In genomic region chr17:27396941-27397340, GRCh38 we compare ENCODE assay signal across 19 cellular contexts. TPM values are rescaled to one million over a fixed set of nuclear protein-coding genes. Genes with fewer than 3 reads are reported as not detected.
DNase-seq lines count a peak whose midpoint lies in the region; ATAC-seq, FAIRE-seq and TF ChIP-seq lines count a peak whose summit lies in the region.
"Had no signal": no experiment of that assay in that cellular context is flagged by ENCODE, and none has a peak within 500 bp of the region (broad histone marks: within the 10 kb centered on the region; RNA-seq: fewer than 3 reads in every experiment).

No MANE protein-coding gene starts in this region.

- no peaks in the 10 kb centered on the region for H3K36me3 ChIP-seq in right atrium auricular region
- H3K36me3 ChIP-seq in K562 (ENCODE audit: control insufficient read depth, insufficient read depth, low read length), result no peaks in the 10 kb centered on the region
- no peaks in the 10 kb centered on the region for H3K36me3 ChIP-seq in hepatocyte (replicated peaks; ENCODE audit: insufficient read depth, low read depth)
- H3K36me3 ChIP-seq: SJCRH30 had no signal

- no peak for ATAC-seq in K562
- ATAC-seq in activated naive CD4-positive, alpha-beta T cell treated with anti-CD3 and anti-CD28 coated beads, Interleukin-2, amount 50 U/mL, for 72 hours, result no peak
- no peak for ATAC-seq in HG03196 (IDR thresholded peaks at IDR 0.05; ENCODE audit: unreplicated experiment)
- ATAC-seq in HG03095 (IDR thresholded peaks at IDR 0.05; ENCODE audit: unreplicated experiment), result no peak
- ATAC-seq: activated CD4-positive, alpha-beta T cell treated with anti-CD3 and anti-CD28 coated beads for 36 hours; stimulated activated effector memory CD8-positive, alpha-beta T cell treated with anti-CD3 and anti-CD28 coated beads, Interleukin-12 subunit alpha, Interleukin-12 subunit beta, amount 100 ng/mL, for 72 hours had no signal

- H4K20me1 ChIP-seq in K562 (replicated peaks; ENCODE audit: control insufficient read depth, insufficient read depth, low read length) (no peaks in the 10 kb centered on the region), hepatocyte (ENCODE audit: insufficient read depth, poor library complexity, severe bottlenecking) (no peaks in the 10 kb centered on the region)

- no peak for FAIRE-seq in K562 (lab: Jason Lieb, UNC)

- H3K4me1 ChIP-seq in right atrium auricular region (no peaks in the 10 kb centered on the region), K562 (replicated peaks in 1 of 2; ENCODE audit: control insufficient read depth in 2 of 2, insufficient read depth in 2 of 2, low read length in 2 of 2) (no peaks in the 10 kb centered on the region), hepatocyte (ENCODE audit: insufficient read depth) (no peaks in the 10 kb centered on the region)

- no peak overlapping the region for H3K4me3 ChIP-seq in right atrium auricular region
- H3K4me3 ChIP-seq in K562, result no peak overlapping the region
- H3K4me3 ChIP-seq in hepatocyte, result no peak overlapping the region
- H3K4me3 ChIP-seq: SJCRH30 had no signal

- no peaks in the 10 kb centered on the region for H3K79me2 ChIP-seq in K562 (ENCODE audit: control insufficient read depth, insufficient read depth, low read length)
- no peaks in the 10 kb centered on the region for H3K79me2 ChIP-seq in hepatocyte

- no peaks in the 10 kb centered on the region for H3K9me2 ChIP-seq in hepatocyte (replicated peaks; ENCODE audit: insufficient read depth)

- no peak for TF ChIP-seq RAD21 in K562 (CRISPR knock-in tag; conservative IDR thresholded peaks at IDR 0.05 in 1 of 2, IDR thresholded peaks at IDR 0.05 in 1 of 2)

- H2AFZ ChIP-seq in K562 (ENCODE audit: low read depth, low read length) (no peak overlapping the region), hepatocyte (no peak overlapping the region)

- H3K27ac ChIP-seq in right atrium auricular region (no peak overlapping the region), K562 (ENCODE audit: extremely low read depth, low read depth, low read length) (no peak overlapping the region), hepatocyte (peak overlapping the region; percentile 40)
- H3K27ac ChIP-seq: SJCRH30 had no signal

- no TSS peak for BruUV-seq in K562 (replicated peaks; lab: Mats Ljungman, UMichigan)

- intact Hi-C loops in cardiac septum (cut with DNase I), result no loop called here
- intact Hi-C loops in K562 (cut with micrococcal nuclease), result no loop called here

- no peak for TF ChIP-seq POLR2A in K562 (conservative IDR thresholded peaks at IDR 0.05)

- no peaks in the 10 kb centered on the region for H3K36me3 Mint-ChIP-seq in activated naive CD4-positive, alpha-beta T cell treated with anti-CD3 and anti-CD28 coated beads, Interleukin-2, amount 50 U/mL, for 72 hours
- H3K36me3 Mint-ChIP-seq: activated naive CD8-positive, alpha-beta T cell treated with anti-CD3 and anti-CD28 coated beads, Interleukin-2, amount 10 ng/mL, durations not matched to agents 7 days and 5 days; stimulated activated effector memory CD8-positive, alpha-beta T cell treated with anti-CD3 and anti-CD28 coated beads, Interleukin-12 subunit alpha, Interleukin-12 subunit beta, amount 100 ng/mL, for 72 hours had no signal

- DNase-seq in cardiac septum (ENCODE audit: low spot score) (peak; percentile 65), right atrium auricular region (ENCODE audit: low spot score) (no peak), K562 (ENCODE audit: extremely low read depth in 1 of 4, low spot score in 3 of 4) (no peak), hepatocyte (ENCODE audit: low spot score) (no peak), NAMALWA (ENCODE audit: low spot score) (no peak)
- no peak for DNase-seq in activated naive CD4-positive, alpha-beta T cell treated with anti-CD3 and anti-CD28 coated beads, Interleukin-2, amount 50 U/mL, for 72 hours (ENCODE audit: low spot score in 2 of 2)
- DNase-seq: activated CD4-positive, alpha-beta T cell treated with anti-CD3 and anti-CD28 coated beads for 36 hours; activated naive CD8-positive, alpha-beta T cell treated with anti-CD3 and anti-CD28 coated beads, Interleukin-2, amount 10 ng/mL, durations not matched to agents 7 days and 5 days; activated T-cell treated with anti-CD3 and anti-CD28 coated beads for 4 hours; KBM-7; NCI-H1436; NCI-H2227 treated with DMSO at 0.1 percent for 48 hours; occipital lobe; SJCRH30; T-helper 9 cell had no signal

- TF ChIP-seq EP300 in K562 (IDR thresholded peaks at IDR 0.05; ENCODE audit: low read length), result no peak

- no peaks in the 10 kb centered on the region for H3K9me3 ChIP-seq in right atrium auricular region
- no peaks in the 10 kb centered on the region for H3K9me3 ChIP-seq in K562 (replicated peaks; ENCODE audit: control insufficient read depth, insufficient read depth, low read depth, low read length)
- H3K9me3 ChIP-seq in hepatocyte (ENCODE audit: low read depth), result no peaks in the 10 kb centered on the region

- POLR2A ChIA-PET in K562 (lab: Yijun Ruan, JAX), result no interaction called here

- TF ChIP-seq CTCF in right atrium auricular region (IDR thresholded peaks at IDR 0.05) (no peak), K562 (IDR thresholded peaks at IDR 0.05 in 2 of 3, conservative IDR thresholded peaks at IDR 0.05 in 1 of 3; ENCODE audit: insufficient read depth in 2 of 3, low read depth in 1 of 3, low read length in 3 of 3) (no peak), hepatocyte (IDR thresholded peaks at IDR 0.05; ENCODE audit: poor library complexity) (no peak)

- no peak overlapping the region for H3K27ac Mint-ChIP-seq in activated naive CD4-positive, alpha-beta T cell treated with anti-CD3 and anti-CD28 coated beads, Interleukin-2, amount 50 U/mL, for 72 hours
- H3K27ac Mint-ChIP-seq: activated CD4-positive, alpha-beta T cell treated with anti-CD3 and anti-CD28 coated beads for 36 hours; activated naive CD8-positive, alpha-beta T cell treated with anti-CD3 and anti-CD28 coated beads, Interleukin-2, amount 10 ng/mL, durations not matched to agents 7 days and 5 days; stimulated activated effector memory CD8-positive, alpha-beta T cell treated with anti-CD3 and anti-CD28 coated beads, Interleukin-12 subunit alpha, Interleukin-12 subunit beta, amount 100 ng/mL, for 72 hours had no signal

- no peaks in the 10 kb centered on the region for H3K9me1 ChIP-seq in K562 (ENCODE audit: control insufficient read depth, insufficient read depth, low read length)

- no peak overlapping the region for H3K4me2 ChIP-seq in K562 (ENCODE audit: insufficient read depth, low read length)
- no peak overlapping the region for H3K4me2 ChIP-seq in hepatocyte

- H3K27me3 ChIP-seq in right atrium auricular region (no peaks in the 10 kb centered on the region), K562 (ENCODE audit: control insufficient read depth in 2 of 2, insufficient read depth in 2 of 2, low read length in 2 of 2) (no peaks in the 10 kb centered on the region), hepatocyte (no peaks in the 10 kb centered on the region)
- H3K27me3 ChIP-seq: SJCRH30 had no signal

- no peak overlapping the region for H3K9ac ChIP-seq in K562 (ENCODE audit: insufficient read depth in 1 of 2, low read depth in 2 of 2, low read length in 2 of 2)

- H3K9me3 Mint-ChIP-seq in activated naive CD4-positive, alpha-beta T cell treated with anti-CD3 and anti-CD28 coated beads, Interleukin-2, amount 50 U/mL, for 72 hours, result peaks cover 0 to 10% of the 10 kb centered on the region in 2 donors
- H3K9me3 Mint-ChIP-seq: central memory CD8-positive, alpha-beta T cell; stimulated activated effector memory CD8-positive, alpha-beta T cell treated with anti-CD3 and anti-CD28 coated beads, Interleukin-12 subunit alpha, Interleukin-12 subunit beta, amount 100 ng/mL, for 72 hours had no signal

- CTCF ChIA-PET in K562 (lab: Yijun Ruan, JAX; ENCODE audit: low intra/inter-chr PET ratio), result no interaction called here

- 0% methylated on average over 1 of the region's 1 CpG for WGBS in K562 (ENCODE audit: insufficient coverage, low coverage, missing lambda C conversion rate)
- WGBS in hepatocyte (ENCODE audit: low lambda C conversion rate, missing lambda C conversion rate), result 25% methylated on average over 1 of the region's 1 CpG

- in situ Hi-C loops in K562 (cut with MboI), result no loop called here

TF ChIP-seq in K562, 482 proteins besides CTCF, POLR2A, EP300 and RAD21 (continues in another document):
- TF ChIP-seq ZNF740 (CRISPR knock-in tag; IDR thresholded peaks at IDR 0.05) (no peak), ZNF740 (tag; IDR thresholded peaks at IDR 0.05) (no peak), CC2D1A (IDR thresholded peaks at IDR 0.05) (no peak), ZNF316 (IDR thresholded peaks at IDR 0.05) (peak; percentile 58), ZNF212 (CRISPR knock-in tag; IDR thresholded peaks at IDR 0.05) (no peak), EHMT2 (IDR thresholded peaks at IDR 0.05) (no peak)

RNA-seq across cellular contexts. Expression of gene KSR1, which starts 59.3 kb away (rescaled TPM):
- total RNA-seq in cardiac septum (13.6 TPM), right atrium auricular region (10 to 100 TPM in 1 of 2 donors, 1 to 10 TPM in 1; 7.9 to 10.2 TPM), K562 (2014; rRNA removed) (17.8 and 18.2 TPM in 2 replicates), K562 (2014; rRNA removed; fragmentation: Illumina TruSeq; extraction: Trizol) (14.7 and 18.4 TPM in 2 replicates), K562 (2015; rRNA removed; fragmentation: Illumina TruSeq; extraction: Trizol) (9.6 and 10.9 TPM in 2 replicates), K562 (2021) (48.0 and 51.7 TPM in 2 replicates), hepatocyte (19.9 and 32.6 TPM in 2 replicates)
- 221 and 371 TPM in 2 replicates for total RNA-seq in K562 (2011; cell fraction: chromatin; rRNA removed; ENCODE audit: low replicate concordance)
- total RNA-seq in K562 (2011; cell fraction: nucleolus; rRNA removed), result 168 and 203 TPM in 2 replicates
- total RNA-seq in K562 (2011; cell fraction: nucleoplasm; rRNA removed), result 226 and 236 TPM in 2 replicates
- polyA plus RNA-seq in K562 (2011; rRNA removed) (16.4 and 20.2 TPM in 2 replicates), K562 (2014; fragmentation: Illumina TruSeq; extraction: Trizol) (36.9 and 38.0 TPM in 2 replicates), K562 (2014; fragmentation: Nextera tagmentation; extraction: Ambion mirVana) (1 to 10 TPM; 1.4 TPM), K562 (2014; rRNA removed) (29.4 and 33.6 TPM in 2 replicates), hepatocyte (16.2 and 23.8 TPM in 2 replicates)
- 9.1 and 16.1 TPM in 2 replicates for polyA plus RNA-seq in K562 (2011; cell fraction: cytosol; rRNA removed)
- polyA plus RNA-seq in K562 (2011; cell fraction: nucleus; rRNA removed), result 52.3 and 120 TPM in 2 replicates
- polyA plus RNA-seq in K562 (2012), result 27.7 and 56.2 TPM in 2 replicates
- polyA minus RNA-seq in K562 (2011; rRNA and poly(A)+ RNA removed), result 19.1 and 30.3 TPM in 2 replicates
- polyA minus RNA-seq in K562 (2011; cell fraction: cytosol; rRNA and poly(A)+ RNA removed), result 12.2 and 19.3 TPM in 2 replicates
- 31.8 and 39.9 TPM in 2 replicates for polyA minus RNA-seq in K562 (2011; cell fraction: nucleus; rRNA and poly(A)+ RNA removed)
- total RNA-seq in activated naive CD4-positive, alpha-beta T cell treated with anti-CD3 and anti-CD28 coated beads, Interleukin-2, amount 50 U/mL, for 72 hours, result 100 to 1,000 TPM; 132 to 194 TPM
